Comparison of ENCODE assay signal across 8 cellular contexts in genomic region chr3:43692085-43692484, GRCh38. TPM values are rescaled to one million over a fixed set of nuclear protein-coding genes. Genes with fewer than 3 reads are reported as not detected.
DNase-seq lines count a peak whose midpoint lies in the region; ATAC-seq lines count a peak whose summit lies in the region.

No MANE protein-coding gene starts in this region.

- intact Hi-C loops in aorta (cut with DNase I): loop anchor here (5.0 to 10.0 kb wide), 7 partner anchors 40 to 503 kb away; partner anchors contain the start of gene ANO10 (in 1 of the 2)

- DNase-seq in stimulated activated naive CD8-positive, alpha-beta T cell treated with anti-CD3 and anti-CD28 coated beads, Interleukin-15, Interleukin-2, amounts not matched to agents 100 U/mL and 50 U/mL, for 24 hours: no peak
- DNase-seq in amniotic epithelial cell (ENCODE audit: low read depth): peak; percentile 42
- no peak for DNase-seq in memory B cell (ENCODE audit: low spot score in 2 of 2)
- DNase-seq in aorta: no peak
- DNase-seq in T1000 (lab: John Stamatoyannopoulos, UW): no peak
- DNase-seq in DMS114 treated with DMSO at 0.1 percent for 48 hours (lab: John Stamatoyannopoulos, UW; ENCODE audit: unreplicated experiment): no peak
- no peak for DNase-seq in GM03348 (ENCODE audit: low spot score)

- H3K27me3 ChIP-seq in aorta (ENCODE audit: control insufficient read depth in 1 of 2, insufficient read depth in 2 of 2, low read length in 1 of 2): no peaks in the 10 kb centered on the region

- no peak for ATAC-seq in stimulated activated naive CD8-positive, alpha-beta T cell treated with anti-CD3 and anti-CD28 coated beads, Interleukin-15, Interleukin-2, amounts not matched to agents 100 U/mL and 50 U/mL, for 24 hours
- no peak for ATAC-seq in memory B cell (ENCODE audit: low read depth)
- ATAC-seq in aorta (ENCODE audit: low FRiP score): no peak

- 68 to 70% methylated on average over 7 of the region's 7 CpGs for WGBS in aorta, 2 donors

- no peak overlapping the region for H3K27ac ChIP-seq in aorta (ENCODE audit: low read depth in 1 of 2, low read length in 2 of 2)

- H3K36me3 Mint-ChIP-seq in stimulated activated naive CD8-positive, alpha-beta T cell treated with anti-CD3 and anti-CD28 coated beads, Interleukin-15, Interleukin-2, amounts not matched to agents 100 ng/mL and 50 ng/mL, for 24 hours (ENCODE audit: low read depth): no peaks in the 10 kb centered on the region
- no peaks in the 10 kb centered on the region for H3K36me3 Mint-ChIP-seq in memory B cell

- H3K27ac Mint-ChIP-seq in stimulated activated naive CD8-positive, alpha-beta T cell treated with anti-CD3 and anti-CD28 coated beads, Interleukin-15, Interleukin-2, amounts not matched to agents 100 ng/mL and 50 ng/mL, for 24 hours: no peak overlapping the region
- peak overlapping the region; percentile 86 for H3K27ac Mint-ChIP-seq in memory B cell

- H3K9me3 ChIP-seq in aorta (ENCODE audit: control insufficient read depth, low read length): no peaks in the 10 kb centered on the region

- peaks cover 37% of the 10 kb centered on the region for H3K4me1 Mint-ChIP-seq in stimulated activated naive CD8-positive, alpha-beta T cell treated with anti-CD3 and anti-CD28 coated beads, Interleukin-15, Interleukin-2, amounts not matched to agents 100 ng/mL and 50 ng/mL, for 24 hours (ENCODE audit: low read depth)
- peaks cover 29% of the 10 kb centered on the region for H3K4me1 Mint-ChIP-seq in memory B cell

- H3K36me3 ChIP-seq in aorta (ENCODE audit: control insufficient read depth in 1 of 2, insufficient read depth in 2 of 2, low read length in 1 of 2): no peaks in the 10 kb centered on the region

- H3K4me3 ChIP-seq in aorta (ENCODE audit: low read length in 2 of 2): peak overlapping the region; percentile 84

- H3K4me1 ChIP-seq in aorta (ENCODE audit: control insufficient read depth in 1 of 2, insufficient read depth in 2 of 2, low read length in 2 of 2): peaks cover 0 to 4% of the 10 kb centered on the region in 2 donors

- H3K4me3 Mint-ChIP-seq in stimulated activated naive CD8-positive, alpha-beta T cell treated with anti-CD3 and anti-CD28 coated beads, Interleukin-15, Interleukin-2, amounts not matched to agents 100 ng/mL and 50 ng/mL, for 24 hours: peak overlapping the region; percentile 89
- peak overlapping the region; percentile 83 for H3K4me3 Mint-ChIP-seq in memory B cell

- H3K9me3 Mint-ChIP-seq in stimulated activated naive CD8-positive, alpha-beta T cell treated with anti-CD3 and anti-CD28 coated beads, Interleukin-15, Interleukin-2, amounts not matched to agents 100 ng/mL and 50 ng/mL, for 24 hours: no peaks in the 10 kb centered on the region
- H3K9me3 Mint-ChIP-seq in memory B cell: no peaks in the 10 kb centered on the region

- peaks cover 3% of the 10 kb centered on the region for H3K27me3 Mint-ChIP-seq in stimulated activated naive CD8-positive, alpha-beta T cell treated with anti-CD3 and anti-CD28 coated beads, Interleukin-15, Interleukin-2, amounts not matched to agents 100 ng/mL and 50 ng/mL, for 24 hours
- H3K27me3 Mint-ChIP-seq in memory B cell: no peaks in the 10 kb centered on the region

RNA-seq across cellular contexts. Expression of gene ABHD5, which starts 1.3 kb away (rescaled TPM):
- 10 to 100 TPM; 16.2 to 28.8 TPM for total RNA-seq in aorta
- 10 to 100 TPM in 1 of 2 donors, 1 to 10 TPM in 1; 8.6 to 14.5 TPM for polyA plus RNA-seq in aorta
